Comparison of ENCODE assay signal across 8 cellular contexts in genomic region chr6:126312013-126312665, GRCh38. TPM values are rescaled to one million over a fixed set of nuclear protein-coding genes. Genes with fewer than 3 reads are reported as not detected.
A peak's percentile ranks its signal among the peaks of the same experiment; 100 is the strongest.
DNase-seq lines count a peak whose midpoint lies in the region; ATAC-seq and TF ChIP-seq lines count a peak whose summit lies in the region.

No MANE protein-coding gene starts in this region.

- H3K9me3 Mint-ChIP-seq in naive thymus-derived CD8-positive, alpha-beta T cell, result no peaks in the 10 kb centered on the region

- DNase-seq in DMS 273 (lab: John Stamatoyannopoulos, UW; ENCODE audit: unreplicated experiment), result peak; percentile 25
- DNase-seq in DMS 273 treated with DMSO at 0.1 percent for 48 hours (lab: John Stamatoyannopoulos, UW), result no peak
- DNase-seq in NB4 (ENCODE audit: low read depth), result peak; percentile 29
- peak; percentile 18 for DNase-seq in glomerular visceral epithelial cell (ENCODE audit: extremely low spot score)
- DNase-seq in naive thymus-derived CD8-positive, alpha-beta T cell, result no peak
- DNase-seq in NCI-H526 treated with DMSO at 0.1 percent for 48 hours (lab: John Stamatoyannopoulos, UW), result no peak

- H3K27me3 Mint-ChIP-seq in naive thymus-derived CD8-positive, alpha-beta T cell, result peaks cover 0 to 9% (median 2%) of the 10 kb centered on the region in 5 donors

- H3K4me3 ChIP-seq in NB4 (ENCODE audit: low read depth, low read length), result no peak overlapping the region

- peak; percentile 42 for TF ChIP-seq CTCF in NB4 (IDR thresholded peaks at IDR 0.05; ENCODE audit: low read depth, low read length)

- H3K4me3 Mint-ChIP-seq in naive thymus-derived CD8-positive, alpha-beta T cell, result no peak overlapping the region

- no peaks in the 10 kb centered on the region for H3K36me3 Mint-ChIP-seq in naive thymus-derived CD8-positive, alpha-beta T cell

- H3K4me1 Mint-ChIP-seq in naive thymus-derived CD8-positive, alpha-beta T cell, result no peaks in the 10 kb centered on the region

- TF ChIP-seq POLR2A in NB4 (IDR thresholded peaks at IDR 0.05; ENCODE audit: extremely low read depth, insufficient read length), result no peak

- peak; percentile 92 for ATAC-seq in HG02610 (IDR thresholded peaks at IDR 0.05; ENCODE audit: unreplicated experiment)
- ATAC-seq in HG02840 (IDR thresholded peaks at IDR 0.05; ENCODE audit: low FRiP score, unreplicated experiment), result no peak
- no peak for ATAC-seq in naive thymus-derived CD8-positive, alpha-beta T cell

- H3K27ac Mint-ChIP-seq in naive thymus-derived CD8-positive, alpha-beta T cell, result no peak overlapping the region

- POLR2A ChIA-PET in naive thymus-derived CD8-positive, alpha-beta T cell (lab: Charles Lee), result no interaction called here

RNA-seq across cellular contexts. Expression of gene CENPW, which starts 27.8 kb away (rescaled TPM):
- 1 to 10 TPM in 1 of 2 experiments, not detected in 1; 1.1 TPM for total RNA-seq in naive thymus-derived CD8-positive, alpha-beta T cell
- 1 to 10 TPM; 2.3 to 5.0 (median 2.9) TPM for polyA plus RNA-seq in naive thymus-derived CD8-positive, alpha-beta T cell

Comparison
In these comparisons a context has a peak if more than half of its experiments do, and no peak if none do; other contexts are left out.
1. DNase-seq: peak in DMS 273 (single experiment), NB4 (single experiment) and glomerular visceral epithelial cell (single experiment); none in DMS 273 treated with DMSO at 0.1 percent for 48 hours (single experiment), naive thymus-derived CD8-positive, alpha-beta T cell (0 of 10) and NCI-H526 treated with DMSO at 0.1 percent for 48 hours (single experiment).